ENCODE assay signal across 8 cellular contexts in the genomic region with DNA sequence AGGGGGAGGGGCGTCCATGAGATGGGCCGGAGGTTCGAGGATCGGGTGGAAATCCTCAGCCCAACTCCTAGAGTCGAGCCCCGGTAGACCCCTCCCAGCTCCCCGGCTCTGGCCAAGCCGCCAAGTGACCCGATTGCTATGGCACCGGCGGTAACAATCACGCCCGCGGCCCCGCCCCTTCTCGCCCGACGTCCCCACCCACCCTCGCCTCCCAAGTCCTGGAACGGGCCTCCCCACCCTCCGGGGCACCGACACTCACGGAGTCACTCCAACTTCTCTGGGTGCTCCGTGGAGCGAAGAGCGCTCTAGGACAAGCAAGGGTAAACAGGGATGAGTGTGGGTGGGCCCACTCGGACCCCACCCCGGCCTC. TPM values are rescaled to one million over a fixed set of nuclear protein-coding genes. Genes with fewer than 3 reads are reported as not detected.
DNase-seq lines count a peak whose midpoint lies in the region; ATAC-seq, FAIRE-seq and TF ChIP-seq lines count a peak whose summit lies in the region.

A gene (plus strand): TSS at position 204 of the 370 bp plus-strand sequence. CDS start 5,050 bp downstream, outside the sequence.

- intact Hi-C loops in sciatic nerve (cut with DNase I), result no loop called here

- peak within 1 kb of the TSS; percentile 89 to 95 for H3K27ac ChIP-seq in A549
- H3K27ac ChIP-seq in SJSA1, result peak within 1 kb of the TSS; percentile 75

- no peaks in the 10 kb centered on the region for H3K36me3 ChIP-seq in SJSA1

- no peaks in the 10 kb centered on the region for H3K27me3 ChIP-seq in SJSA1 (replicated peaks)

- in situ Hi-C loops in GM13977 (cut with MboI; ENCODE audit: low pct_unique_long_range_greater_than_20kb, low sequenced_read_pairs, unreplicated experiment), result no loop called here

- peak within 1 kb of the TSS; percentile 27 to 87 (median 79) for H3K27ac Mint-ChIP-seq in brain

- ATAC-seq in A549 (peak; percentile 62 to 82), sciatic nerve (peak; percentile 94), GM19455 (IDR thresholded peaks at IDR 0.05; ENCODE audit: unreplicated experiment) (no peak), GM18907 (IDR thresholded peaks at IDR 0.05; ENCODE audit: unreplicated experiment) (no peak)

- POLR2A ChIA-PET in A549 (lab: Yijun Ruan, JAX), result no interaction called here

- no peak for FAIRE-seq in A549 (lab: Jason Lieb, UNC)

- peak within 1 kb of the TSS; percentile 84 to 91 (median 86) for H3K4me3 Mint-ChIP-seq in brain

- H3K27me3 Mint-ChIP-seq in brain, result peaks cover 3% of the 10 kb centered on the region

- peak within 1 kb of the TSS; percentile 97 for H3K4me2 ChIP-seq in A549

- DNase-seq in A549 (ENCODE audit: low read depth in 1 of 2, low spot score in 1 of 2) (peak; percentile 63 to 78), GM13977 (ENCODE audit: low spot score) (peak; percentile 67), SJSA1 (ENCODE audit: low read depth in 1 of 2, low spot score in 2 of 2) (peak in 1 of 2 experiments; percentile 63), sciatic nerve (ENCODE audit: low spot score) (peak; percentile 85)

- peaks cover 8% of the 10 kb centered on the region; the same call in 1 of the 3 replicates for H3K4me1 ChIP-seq in A549
- H3K4me1 ChIP-seq in SJSA1 (replicated peaks), result peaks cover 4% of the 10 kb centered on the region; the same call in 1 of the 2 replicates

- WGBS in A549 (ENCODE audit: missing lambda C conversion rate), result 9% methylated on average over 15 of the region's 28 CpGs

- TF ChIP-seq EP300 in A549 (IDR thresholded peaks at IDR 0.05), result no peak

- peak within 1 kb of the TSS; percentile 97 for H3K4me3 ChIP-seq in A549
- peak within 1 kb of the TSS; percentile 84 for H3K4me3 ChIP-seq in SJSA1
- H3K4me3 ChIP-seq in iPS-11a (ENCODE audit: low read depth, low read length), result peak within 1 kb of the TSS; percentile 88

- TF ChIP-seq RAD21 in A549 (conservative IDR thresholded peaks at IDR 0.05 in 1 of 2, IDR thresholded peaks at IDR 0.05 in 1 of 2), result no peak

- no peaks in the 10 kb centered on the region for H3K36me3 Mint-ChIP-seq in brain

- TF ChIP-seq CTCF in A549 (IDR thresholded peaks at IDR 0.05) (no peak), GM13977 (IDR thresholded peaks at IDR 0.05; ENCODE audit: extremely low read depth, insufficient read depth, missing control alignments) (no peak), brain (conservative IDR thresholded peaks at IDR 0.05) (no peak)

- peaks cover 13% of the 10 kb centered on the region for H3K4me1 Mint-ChIP-seq in brain

- H3K9me3 ChIP-seq in A549 (no peaks in the 10 kb centered on the region), SJSA1 (replicated peaks) (no peaks in the 10 kb centered on the region)

- peaks cover 0 to 2% (median 0%) of the 10 kb centered on the region in 5 experiments for H3K9me3 Mint-ChIP-seq in brain

- CTCF ChIA-PET in A549 (lab: Yijun Ruan, JAX), result interaction anchor here (0.6 to 2.7 kb wide), 3 partner anchors 23 to 1121 kb away, joined by 3 to 18 read pairs (median 3); no protein-coding TSS in a partner anchor

- TF ChIP-seq POLR2A in A549 (IDR thresholded peaks at IDR 0.05; ENCODE audit: low read length), result no peak; the same call in 1 of the 2 replicates

TF ChIP-seq in A549, 52 proteins besides CTCF, POLR2A, EP300 and RAD21:
- TF ChIP-seq, protein P1, sequence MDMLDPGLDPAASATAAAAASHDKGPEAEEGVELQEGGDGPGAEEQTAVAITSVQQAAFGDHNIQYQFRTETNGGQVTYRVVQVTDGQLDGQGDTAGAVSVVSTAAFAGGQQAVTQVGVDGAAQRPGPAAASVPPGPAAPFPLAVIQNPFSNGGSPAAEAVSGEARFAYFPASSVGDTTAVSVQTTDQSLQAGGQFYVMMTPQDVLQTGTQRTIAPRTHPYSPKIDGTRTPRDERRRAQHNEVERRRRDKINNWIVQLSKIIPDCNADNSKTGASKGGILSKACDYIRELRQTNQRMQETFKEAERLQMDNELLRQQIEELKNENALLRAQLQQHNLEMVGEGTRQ (IDR thresholded peaks at IDR 0.05), result no peak
- no peak for TF ChIP-seq RFX5 (IDR thresholded peaks at IDR 0.05)
- TF ChIP-seq POLR2AphosphoS2 (conservative IDR thresholded peaks at IDR 0.05; ENCODE audit: low read length), result no peak
- no peak for TF ChIP-seq HDAC2 (IDR thresholded peaks at IDR 0.05)
- no peak for TF ChIP-seq TFCP2L1 (CRISPR knock-in tag; IDR thresholded peaks at IDR 0.05)
- no peak for TF ChIP-seq NFE2L2 (conservative IDR thresholded peaks at IDR 0.05; ENCODE audit: low read length)
- TF ChIP-seq RCOR1 (IDR thresholded peaks at IDR 0.05; ENCODE audit: low read depth, low read length), result no peak
- no peak for TF ChIP-seq CHD2 (IDR thresholded peaks at IDR 0.05; ENCODE audit: low read length, partially characterized antibody)
- TF ChIP-seq CEBPB (IDR thresholded peaks at IDR 0.05), result no peak
- TF ChIP-seq, protein P2, sequence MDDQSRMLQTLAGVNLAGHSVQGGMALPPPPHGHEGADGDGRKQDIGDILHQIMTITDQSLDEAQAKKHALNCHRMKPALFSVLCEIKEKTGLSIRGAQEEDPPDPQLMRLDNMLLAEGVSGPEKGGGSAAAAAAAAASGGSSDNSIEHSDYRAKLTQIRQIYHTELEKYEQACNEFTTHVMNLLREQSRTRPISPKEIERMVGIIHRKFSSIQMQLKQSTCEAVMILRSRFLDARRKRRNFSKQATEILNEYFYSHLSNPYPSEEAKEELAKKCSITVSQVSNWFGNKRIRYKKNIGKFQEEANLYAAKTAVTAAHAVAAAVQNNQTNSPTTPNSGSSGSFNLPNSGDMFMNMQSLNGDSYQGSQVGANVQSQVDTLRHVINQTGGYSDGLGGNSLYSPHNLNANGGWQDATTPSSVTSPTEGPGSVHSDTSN (IDR thresholded peaks at IDR 0.05), result no peak
- no peak for TF ChIP-seq HOXA7 (CRISPR knock-in tag; IDR thresholded peaks at IDR 0.05)
- no peak for TF ChIP-seq FOXS1 (CRISPR knock-in tag; IDR thresholded peaks at IDR 0.05)
- TF ChIP-seq, protein P3, sequence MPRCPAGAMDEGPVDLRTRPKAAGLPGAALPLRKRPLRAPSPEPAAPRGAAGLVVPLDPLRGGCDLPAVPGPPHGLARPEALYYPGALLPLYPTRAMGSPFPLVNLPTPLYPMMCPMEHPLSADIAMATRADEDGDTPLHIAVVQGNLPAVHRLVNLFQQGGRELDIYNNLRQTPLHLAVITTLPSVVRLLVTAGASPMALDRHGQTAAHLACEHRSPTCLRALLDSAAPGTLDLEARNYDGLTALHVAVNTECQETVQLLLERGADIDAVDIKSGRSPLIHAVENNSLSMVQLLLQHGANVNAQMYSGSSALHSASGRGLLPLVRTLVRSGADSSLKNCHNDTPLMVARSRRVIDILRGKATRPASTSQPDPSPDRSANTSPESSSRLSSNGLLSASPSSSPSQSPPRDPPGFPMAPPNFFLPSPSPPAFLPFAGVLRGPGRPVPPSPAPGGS (IDR thresholded peaks at IDR 0.05), result no peak
- TF ChIP-seq ZSCAN20 (CRISPR knock-in tag; IDR thresholded peaks at IDR 0.05), result no peak
- TF ChIP-seq CBX8 (IDR thresholded peaks at IDR 0.05), result no peak
- no peak for TF ChIP-seq KDM5A (IDR thresholded peaks at IDR 0.05)
- TF ChIP-seq EHMT2 (IDR thresholded peaks at IDR 0.05; ENCODE audit: low read depth), result no peak
- no peak for TF ChIP-seq RNF2 (IDR thresholded peaks at IDR 0.05; ENCODE audit: borderline replicate concordance, low read depth)

RNA-seq across cellular contexts. Expression of the gene that starts here (rescaled TPM):
- polyA plus RNA-seq in A549 (2011; rRNA removed), result 3.1 and 4.1 TPM in 2 replicates
- polyA plus RNA-seq in A549 (2012; cell fraction: cytosol; rRNA removed), result 4.7 and 5.5 TPM in 2 replicates
- 3.7 and 3.8 TPM in 2 replicates for polyA plus RNA-seq in A549 (2012; cell fraction: nucleus; rRNA removed)
- 3.6 to 4.7 TPM (median 3.7 TPM) in 3 replicates for polyA plus RNA-seq in A549 (2017; fragmentation: RNase III; extraction: RNeasy Plus Mini Kit Qiagen cat#74134 plus additional on column Dnase treatment)
- 4.7 and 5.4 TPM in 2 replicates for polyA minus RNA-seq in A549 (2011; rRNA and poly(A)+ RNA removed)
- 1.2 and 1.8 TPM in 2 replicates for total RNA-seq in SJSA1 (2014; rRNA removed; shearing (Covaris generic))
- polyA plus RNA-seq in brain (ENCODE audit: insufficient read depth, low read depth, low replicate concordance), result 27.0 TPM
- total RNA-seq in sciatic nerve, result 9.3 TPM

Comparison
In these comparisons a context has a peak if more than half of its experiments do, and no peak if none do; other contexts are left out.
1. ATAC-seq: peak in A549 (2 of 2) and sciatic nerve (single experiment); none in GM19455 (single experiment) and GM18907 (single experiment).
2. Peak in every context shown above with its lines, with median percentiles within 50 percentile points of each other: H3K4me3 ChIP-seq.